34 cellular contexts compared by ENCODE assay signal in the genomic region with DNA sequence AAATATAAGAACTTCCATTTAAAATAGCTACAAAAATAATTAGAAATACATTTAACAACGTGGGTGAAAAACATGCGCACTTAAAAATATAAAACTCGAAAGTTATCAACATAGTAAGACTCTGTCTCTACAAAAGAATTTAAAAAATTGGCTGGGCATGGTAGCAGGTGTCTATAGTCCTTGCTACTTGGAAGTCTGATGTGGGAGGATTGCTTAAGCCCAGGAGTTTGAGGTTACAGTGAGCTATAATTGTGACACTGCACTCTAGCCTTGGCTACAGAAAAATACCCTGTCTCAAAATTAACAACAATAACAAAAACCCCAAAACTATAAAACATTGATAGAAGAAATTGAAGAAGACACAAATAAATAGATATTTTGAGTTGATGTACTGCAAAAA. TPM values are rescaled to one million over a fixed set of nuclear protein-coding genes. Genes with fewer than 3 reads are reported as not detected.
"Had no signal": no experiment of that assay in that cellular context is flagged by ENCODE, and none has a peak within 500 bp of the region (broad histone marks: within the 10 kb centered on the region; RNA-seq: fewer than 3 reads in every experiment).

No MANE protein-coding gene starts in this region.

- H3K9me3 Mint-ChIP-seq: activated T-cell treated with anti-CD3 and anti-CD28 coated beads, Interleukin-2, amount 50 U/mL, for 72 hours; effector memory CD8-positive, alpha-beta T cell had no signal

- ATAC-seq: activated naive CD8-positive, alpha-beta T cell treated with anti-CD3 and anti-CD28 coated beads, Interleukin-2, amount 50 U/mL, for 24 hours; activated T-cell treated with anti-CD3 and anti-CD28 coated beads, Interleukin-2, amount 50 U/mL, for 72 hours; body of pancreas; effector memory CD8-positive, alpha-beta T cell; foreskin keratinocyte; gastrocnemius medialis; heart left ventricle; WTC11 had no signal

- H3K4me3 Mint-ChIP-seq: activated CD4-positive, alpha-beta memory T cell treated with anti-CD3 and anti-CD28 coated beads, Interleukin-2, amount 10 ng/mL, durations not matched to agents 7 days and 5 days; activated CD4-positive, alpha-beta T cell treated with anti-CD3 and anti-CD28 coated beads, Interleukin-2, amount 10 ng/mL, durations not matched to agents 7 days and 5 days; activated naive CD4-positive, alpha-beta T cell treated with anti-CD3 and anti-CD28 coated beads, Interleukin-2, amount 10 ng/mL, durations not matched to agents 7 days and 5 days; activated naive CD8-positive, alpha-beta T cell treated with anti-CD3 and anti-CD28 coated beads for 36 hours; activated naive CD8-positive, alpha-beta T cell treated with anti-CD3 and anti-CD28 coated beads, Interleukin-2, amount 50 U/mL, for 24 hours; activated T-cell treated with anti-CD3 and anti-CD28 coated beads, Interleukin-2, amount 50 U/mL, for 24 hours; WTC11 had no signal

- H3K27me3 ChIP-seq: adrenal gland, body of pancreas, esophagus muscularis mucosa, foreskin keratinocyte, gastrocnemius medialis, heart left ventricle had no signal

- DNase-seq: activated CD4-positive, alpha-beta memory T cell treated with anti-CD3 and anti-CD28 coated beads, Interleukin-2, amount 10 ng/mL, durations not matched to agents 7 days and 5 days; activated CD4-positive, alpha-beta T cell treated with anti-CD3 and anti-CD28 coated beads for 1 hour; activated CD4-positive, alpha-beta T cell treated with anti-CD3 and anti-CD28 coated beads for 4 hours; activated CD4-positive, alpha-beta T cell treated with anti-CD3 and anti-CD28 coated beads, Interleukin-2, amount 10 ng/mL, durations not matched to agents 7 days and 5 days; activated CD4-positive, alpha-beta T cell treated with anti-CD3 and anti-CD28 coated beads, Interleukin-2, amount 50 U/mL, for 4 hours; activated CD8-positive, alpha-beta memory T cell treated with anti-CD3 and anti-CD28 coated beads, Interleukin-2, amount 50 U/mL, for 48 hours; activated gamma-delta T cell; activated naive CD4-positive, alpha-beta T cell; activated naive CD4-positive, alpha-beta T cell treated with anti-CD3 and anti-CD28 coated beads, Interleukin-2, amount 10 ng/mL, durations not matched to agents 7 days and 5 days; activated naive CD8-positive, alpha-beta T cell treated with anti-CD3 and anti-CD28 coated beads for 36 hours; activated naive CD8-positive, alpha-beta T cell treated with anti-CD3 and anti-CD28 coated beads, Interleukin-2, amount 50 U/mL, for 24 hours; activated T-cell treated with anti-CD3 and anti-CD28 coated beads for 4 hours; activated T-cell treated with anti-CD3 and anti-CD28 coated beads, Interleukin-2, amount 50 U/mL, for 24 hours; activated T-cell treated with anti-CD3 and anti-CD28 coated beads, Interleukin-2, amount 50 U/mL, for 72 hours; adrenal gland; amygdala; aorta; body of pancreas; caudate nucleus; cortex of kidney; dermis blood vessel endothelial cell; effector CD4-positive, alpha-beta T cell; effector memory CD8-positive, alpha-beta T cell; erythroblast; foreskin keratinocyte; gastrocnemius medialis; glutamatergic neuron; heart left ventricle; T-helper 1 cell; T-helper 2 cell had no signal

- H3K4me1 Mint-ChIP-seq: WTC11 had no signal

- H3K9me3 ChIP-seq: adrenal gland, body of pancreas, esophagus muscularis mucosa, gastrocnemius medialis, heart left ventricle had no signal

- H3K27ac Mint-ChIP-seq: activated CD4-positive, alpha-beta memory T cell treated with anti-CD3 and anti-CD28 coated beads, Interleukin-2, amount 10 ng/mL, durations not matched to agents 7 days and 5 days; activated CD4-positive, alpha-beta T cell treated with anti-CD3 and anti-CD28 coated beads, Interleukin-2, amount 10 ng/mL, durations not matched to agents 7 days and 5 days; activated naive CD4-positive, alpha-beta T cell treated with anti-CD3 and anti-CD28 coated beads, Interleukin-2, amount 10 ng/mL, durations not matched to agents 7 days and 5 days; activated naive CD8-positive, alpha-beta T cell treated with anti-CD3 and anti-CD28 coated beads for 36 hours; activated naive CD8-positive, alpha-beta T cell treated with anti-CD3 and anti-CD28 coated beads, Interleukin-2, amount 50 U/mL, for 24 hours; activated T-cell treated with anti-CD3 and anti-CD28 coated beads, Interleukin-2, amount 50 U/mL, for 24 hours; activated T-cell treated with anti-CD3 and anti-CD28 coated beads, Interleukin-2, amount 50 U/mL, for 72 hours; WTC11 had no signal

- H3K27ac ChIP-seq: adrenal gland, body of pancreas, esophagus muscularis mucosa, foreskin keratinocyte, gastrocnemius medialis, heart left ventricle, VCaP had no signal

- H3K27me3 Mint-ChIP-seq: activated CD4-positive, alpha-beta memory T cell treated with anti-CD3 and anti-CD28 coated beads, Interleukin-2, amount 10 ng/mL, durations not matched to agents 7 days and 5 days; activated CD4-positive, alpha-beta T cell treated with anti-CD3 and anti-CD28 coated beads, Interleukin-2, amount 10 ng/mL, durations not matched to agents 7 days and 5 days; activated naive CD4-positive, alpha-beta T cell treated with anti-CD3 and anti-CD28 coated beads, Interleukin-2, amount 10 ng/mL, durations not matched to agents 7 days and 5 days; activated naive CD8-positive, alpha-beta T cell treated with anti-CD3 and anti-CD28 coated beads for 36 hours; activated naive CD8-positive, alpha-beta T cell treated with anti-CD3 and anti-CD28 coated beads, Interleukin-2, amount 50 U/mL, for 24 hours; activated T-cell treated with anti-CD3 and anti-CD28 coated beads, Interleukin-2, amount 50 U/mL, for 24 hours; effector memory CD8-positive, alpha-beta T cell had no signal

- H3K4me3 ChIP-seq: adrenal gland, body of pancreas, esophagus muscularis mucosa, gastrocnemius medialis, heart left ventricle had no signal

- H3K36me3 ChIP-seq: adrenal gland, gastrocnemius medialis had no signal

- H3K4me1 ChIP-seq: adrenal gland, body of pancreas, foreskin keratinocyte had no signal

- H3K36me3 Mint-ChIP-seq: WTC11 had no signal

RNA-seq across cellular contexts. Expression of a gene that starts 13.8 kb away (rescaled TPM):
- total RNA-seq: activated CD4-positive, alpha-beta T cell treated with anti-CD3 and anti-CD28 coated beads, Interleukin-2, amount 10 ng/mL, durations not matched to agents 7 days and 5 days; activated naive CD8-positive, alpha-beta T cell treated with anti-CD3 and anti-CD28 coated beads for 36 hours; chondrocyte; foreskin keratinocyte; WTC11 had no signal
- polyA plus RNA-seq: foreskin keratinocyte had no signal
